In the genomic region with DNA sequence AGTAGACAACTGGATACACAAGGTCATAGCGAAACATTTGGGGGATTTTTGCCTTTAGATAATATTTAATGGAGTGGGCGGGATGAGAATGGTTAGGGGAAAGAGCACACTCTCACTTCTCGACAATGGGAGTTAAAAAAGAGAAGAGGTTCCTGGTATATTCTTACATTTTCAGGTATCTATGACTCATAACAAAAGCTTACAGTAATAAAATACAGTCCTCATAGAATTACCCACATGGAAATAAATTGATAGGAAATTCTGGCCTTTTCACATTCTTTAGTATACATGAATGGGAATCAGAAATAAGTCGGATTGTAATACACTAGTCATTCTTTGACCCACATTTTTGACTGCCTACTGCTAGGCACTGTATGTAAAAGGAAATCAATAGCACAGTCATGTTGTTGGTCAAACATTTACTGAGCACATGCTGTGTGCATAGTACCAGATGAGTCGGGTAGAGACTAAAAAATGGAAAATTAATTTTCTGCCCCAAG, we compare ENCODE assay signal across 14 cellular contexts. TPM values are rescaled to one million over a fixed set of nuclear protein-coding genes. Genes with fewer than 3 reads are reported as not detected.
A peak's percentile ranks its signal among the peaks of the same experiment; 100 is the strongest.
DNase-seq lines count a peak whose midpoint lies in the region; ATAC-seq and TF ChIP-seq lines count a peak whose summit lies in the region.
"Had no signal": no experiment of that assay in that cellular context is flagged by ENCODE, and none has a peak within 500 bp of the region (broad histone marks: within the 10 kb centered on the region; RNA-seq: fewer than 3 reads in every experiment).

No MANE protein-coding gene starts in this region.

- no peaks in the 10 kb centered on the region for H3K27me3 ChIP-seq in aorta (ENCODE audit: control insufficient read depth in 1 of 2, insufficient read depth in 2 of 2, low read length in 1 of 2)
- H3K27me3 ChIP-seq: right atrium auricular region, suprapubic skin had no signal

- intact Hi-C loops in aorta (cut with DNase I): no loop called here

- no peaks in the 10 kb centered on the region for H3K36me3 Mint-ChIP-seq in neural crest cell (ENCODE audit: low read depth)

- WGBS in aorta, 2 donors: 94 to 97% methylated on average over 5 of the region's 5 CpGs

- H3K27ac Mint-ChIP-seq in neural crest cell (ENCODE audit: unreplicated experiment): peak overlapping the region; percentile 0

- H3K36me3 ChIP-seq in aorta (ENCODE audit: control insufficient read depth in 1 of 2, insufficient read depth in 2 of 2, low read length in 1 of 2): no peaks in the 10 kb centered on the region
- H3K36me3 ChIP-seq: right atrium auricular region, suprapubic skin had no signal

- no peaks in the 10 kb centered on the region for H3K4me1 Mint-ChIP-seq in neural crest cell

- peaks cover 18% of the 10 kb centered on the region for H3K9me3 Mint-ChIP-seq in neural crest cell

- no peak overlapping the region for H3K27ac ChIP-seq in aorta (ENCODE audit: low read depth in 1 of 2, low read length in 2 of 2)
- H3K27ac ChIP-seq: GM23248, right atrium auricular region, RWPE1, suprapubic skin had no signal

- DNase-seq in neural crest cell (ENCODE audit: low read depth, low spot score) (no peak), hypothalamus (lab: John Stamatoyannopoulos, UW) (no peak), putamen (ENCODE audit: low spot score) (no peak), aorta (no peak)
- DNase-seq: amniotic stem cell, GM23248, NCI-H446, T-helper 9 cell had no signal

- H3K4me3 Mint-ChIP-seq in neural crest cell: no peak overlapping the region

- ATAC-seq in GM18873 (IDR thresholded peaks at IDR 0.05; ENCODE audit: low FRiP score, unreplicated experiment) (peak; percentile 80), GM21381 (IDR thresholded peaks at IDR 0.05; ENCODE audit: unreplicated experiment) (peak; percentile 85), HG03066 (IDR thresholded peaks at IDR 0.05; ENCODE audit: low read depth, unreplicated experiment) (peak; percentile 63), aorta (ENCODE audit: low FRiP score) (no peak)

- H3K4me1 ChIP-seq in aorta (ENCODE audit: control insufficient read depth in 1 of 2, insufficient read depth in 2 of 2, low read length in 2 of 2): no peaks in the 10 kb centered on the region
- H3K4me1 ChIP-seq: right atrium auricular region, suprapubic skin had no signal

- peaks cover 2% of the 10 kb centered on the region for H3K27me3 Mint-ChIP-seq in neural crest cell (ENCODE audit: low read depth)

- peaks cover 1% of the 10 kb centered on the region for H3K9me3 ChIP-seq in aorta (ENCODE audit: control insufficient read depth, low read length)
- H3K9me3 ChIP-seq: suprapubic skin had no signal

- H3K4me3 ChIP-seq in aorta (ENCODE audit: low read length in 2 of 2): no peak overlapping the region
- H3K4me3 ChIP-seq: GM23248, right atrium auricular region, suprapubic skin had no signal

- TF ChIP-seq CTCF in neural crest cell (conservative IDR thresholded peaks at IDR 0.05): no peak

RNA-seq across cellular contexts. Expression of gene CRADD, which starts 8.2 kb away (rescaled TPM):
- total RNA-seq in neural crest cell (9.8 and 14.2 TPM in 2 replicates), aorta (10 to 100 TPM; 19.5 to 20.5 TPM)
- 10 to 100 TPM; 16.9 to 33.4 TPM for polyA plus RNA-seq in aorta
